Comparison of ENCODE assay signal across 8 cellular contexts in genomic region chr17:51118330-51119195, GRCh38. TPM values are rescaled to one million over a fixed set of nuclear protein-coding genes. Genes with fewer than 3 reads are reported as not detected.
DNase-seq lines count a peak whose midpoint lies in the region; ATAC-seq and TF ChIP-seq lines count a peak whose summit lies in the region.

No MANE protein-coding gene starts in this region.

- peak; percentile 8 to 54 (median 26) for ATAC-seq in right lobe of liver
- no peak for ATAC-seq in HG03571 (IDR thresholded peaks at IDR 0.05; ENCODE audit: unreplicated experiment)
- ATAC-seq in GM19324 (IDR thresholded peaks at IDR 0.05; ENCODE audit: low FRiP score, unreplicated experiment): no peak
- no peak for ATAC-seq in GM18502 (IDR thresholded peaks at IDR 0.05; ENCODE audit: poor library complexity, unreplicated experiment)

- no peak for TF ChIP-seq CTCF in right lobe of liver (IDR thresholded peaks at IDR 0.05)

- peak overlapping the region; percentile 87 to 98 (median 95) for H3K4me3 ChIP-seq in right lobe of liver

- no peaks in the 10 kb centered on the region for H3K36me3 ChIP-seq in right lobe of liver

- H3K4me1 ChIP-seq in right lobe of liver: peaks cover 0 to 46% (median 15%) of the 10 kb centered on the region in 4 donors

- 5% methylated on average over 12 of the region's 14 CpGs for WGBS in right lobe of liver (ENCODE audit: insufficient coverage, low coverage, low lambda C conversion rate, missing lambda C conversion rate)

- no peaks in the 10 kb centered on the region for H3K27me3 ChIP-seq in right lobe of liver

- TF ChIP-seq POLR2A in right lobe of liver (IDR thresholded peaks at IDR 0.05): no peak

- no peaks in the 10 kb centered on the region for H3K27me3 Mint-ChIP-seq in activated naive CD8-positive, alpha-beta T cell

- H3K4me3 Mint-ChIP-seq in activated naive CD8-positive, alpha-beta T cell: peak overlapping the region; percentile 98

- intact Hi-C loops in right lobe of liver (cut with DNase I): no loop called here

- H3K27ac Mint-ChIP-seq in activated naive CD8-positive, alpha-beta T cell: no peak overlapping the region

- DNase-seq in DMS79 (lab: John Stamatoyannopoulos, UW) (peak; percentile 73), NCI-H146 (lab: John Stamatoyannopoulos, UW) (peak; percentile 95), right lobe of liver (peak; percentile 59 to 95 (median 89)), ureter (ENCODE audit: low spot score) (peak; percentile 47)

- peak overlapping the region; percentile 95 to 98 (median 96) for H3K27ac ChIP-seq in right lobe of liver

- no peaks in the 10 kb centered on the region for H3K36me3 Mint-ChIP-seq in activated naive CD8-positive, alpha-beta T cell

- H3K9me3 ChIP-seq in right lobe of liver: no peaks in the 10 kb centered on the region

- no peaks in the 10 kb centered on the region for H3K9me3 Mint-ChIP-seq in activated naive CD8-positive, alpha-beta T cell (ENCODE audit: low read depth)

- H3K4me1 Mint-ChIP-seq in activated naive CD8-positive, alpha-beta T cell (ENCODE audit: low read depth): peaks cover 68% of the 10 kb centered on the region

RNA-seq across cellular contexts. Expression of gene SPAG9, which starts 2.1 kb away (rescaled TPM):
- total RNA-seq in right lobe of liver (10 to 100 TPM; 35.2 to 49.7 (median 43.3) TPM), ureter (136 TPM)

RNA-seq across cellular contexts. Expression of gene NME1, which starts 34.8 kb away (rescaled TPM):
- total RNA-seq in right lobe of liver (10 to 100 TPM; 31.1 to 88.1 (median 47.0) TPM), ureter (99.4 TPM)

RNA-seq across cellular contexts. Expression of gene NME2, which starts 47.6 kb away (rescaled TPM):
- 100 to 1,000 TPM; 123 to 422 (median 176) TPM for total RNA-seq in right lobe of liver
- 608 TPM for total RNA-seq in ureter

Comparison
In these comparisons a context has a peak if more than half of its experiments do, and no peak if none do; other contexts are left out.
1. ATAC-seq: peak in right lobe of liver (4 of 4); none in HG03571 (single experiment), GM19324 (single experiment) and GM18502 (single experiment).
2. Peak in every context shown above with its lines, with median percentiles within 50 percentile points of each other: DNase-seq.